Comparison of ENCODE assay signal across 1 cellular context in genomic region chrX:48684134-48684533, GRCh38.
TF ChIP-seq lines count a peak whose summit lies in the region.

No MANE protein-coding gene starts in this region.

TF ChIP-seq in K562, 482 proteins besides CTCF, POLR2A, EP300 and RAD21 (continued from another document):
- TF ChIP-seq E2F5 (CRISPR knock-in tag; IDR thresholded peaks at IDR 0.05) (no peak), PREB (CRISPR knock-in tag; IDR thresholded peaks at IDR 0.05) (no peak), LEF1 (IDR thresholded peaks at IDR 0.05) (no peak), TGIF2 (CRISPR knock-in tag; IDR thresholded peaks at IDR 0.05) (no peak), NR2C2 (CRISPR knock-in tag; IDR thresholded peaks at IDR 0.05) (no peak), NR2C2 (tag; IDR thresholded peaks at IDR 0.05) (no peak), BRD9 (IDR thresholded peaks at IDR 0.05; ENCODE audit: low read depth, partially characterized antibody) (no peak), HDGF (IDR thresholded peaks at IDR 0.05) (no peak), HNRNPK (IDR thresholded peaks at IDR 0.05; ENCODE audit: low read depth, low read length, poor library complexity, severe bottlenecking) (no peak)
